ENCODE assay signal across 12 cellular contexts in the genomic region with DNA sequence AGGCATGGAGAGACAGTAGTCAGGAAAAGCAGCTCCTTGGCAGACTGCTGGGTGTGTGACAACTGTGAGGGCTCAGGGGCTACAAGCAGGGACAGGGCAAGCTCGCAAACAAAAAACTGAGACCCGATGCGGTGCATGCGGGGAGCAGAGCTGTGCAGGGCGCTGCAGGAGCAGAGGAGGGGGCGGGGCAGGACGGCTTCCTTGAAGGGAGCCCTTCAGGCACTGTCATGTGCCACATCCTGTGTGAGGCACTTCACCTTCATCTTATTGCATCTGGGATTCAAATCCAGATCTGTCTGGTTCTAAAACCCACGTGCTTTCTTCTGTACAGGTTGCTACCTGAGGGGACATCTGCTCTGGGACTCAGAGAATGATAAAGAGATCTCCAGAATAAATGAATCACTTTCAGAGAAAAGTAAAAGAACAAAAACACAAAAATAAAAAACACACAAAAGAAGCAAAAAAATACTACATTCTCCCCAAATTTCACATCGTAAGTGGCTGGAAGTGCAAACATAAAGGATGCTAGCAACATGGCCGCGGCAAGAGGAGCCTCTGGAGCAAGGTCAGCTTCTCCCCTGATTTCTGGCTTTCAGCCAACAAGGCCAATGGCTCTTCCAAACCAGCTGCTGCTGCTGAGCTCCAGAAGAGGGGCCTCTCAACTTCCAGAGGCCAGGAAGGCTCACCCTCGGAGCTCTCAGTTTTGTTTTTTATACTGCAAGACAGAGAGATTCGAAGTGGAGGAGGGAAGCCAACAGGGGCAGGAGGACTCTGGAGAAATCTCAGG. TPM values are rescaled to one million over a fixed set of nuclear protein-coding genes. Genes with fewer than 3 reads are reported as not detected.
DNase-seq lines count a peak whose midpoint lies in the region; ATAC-seq and TF ChIP-seq lines count a peak whose summit lies in the region.
"Had no signal": no experiment of that assay in that cellular context is flagged by ENCODE, and none has a peak within 500 bp of the region (broad histone marks: within the 10 kb centered on the region; RNA-seq: fewer than 3 reads in every experiment).

No MANE protein-coding gene starts in this region.

- intact Hi-C loops in CD4-positive, alpha-beta memory T cell (cut with micrococcal nuclease): no loop called here

- H2BK120ac ChIP-seq in H9 (ENCODE audit: low read depth, low read length, poor library complexity, severe bottlenecking): no peak overlapping the region

- peak in 4 of 5 donors; percentile 17 to 20 (median 18) for DNase-seq in CD4-positive, alpha-beta memory T cell
- peak; percentile 40 for DNase-seq in NCI-H1092 (lab: John Stamatoyannopoulos, UW)
- DNase-seq in activated CD4-positive, alpha-beta T cell treated with anti-CD3 and anti-CD28 coated beads, Interleukin-2, amount 50 U/mL, for 48 hours: peak; percentile 43 to 50
- peak; percentile 75 for DNase-seq in left kidney (ENCODE audit: low read depth, low spot score)
- no peak for DNase-seq in OCI-M1 (lab: John Stamatoyannopoulos, UW)
- DNase-seq in H9: no peak
- DNase-seq: islet precursor cell had no signal

- no peak overlapping the region; the same call in 1 of the 2 replicates for H3K14ac ChIP-seq in H9 (ENCODE audit: insufficient read depth, low read length)

- H3K27ac Mint-ChIP-seq in CD4-positive, alpha-beta memory T cell: peak overlapping the region in 4 of 7 donors; percentile 11 to 46 (median 16)
- H3K27ac Mint-ChIP-seq in H9: peak overlapping the region in 1 of 3 experiments; percentile 63; a peak in 1 of 7 replicates

- no peak overlapping the region for H2BK20ac ChIP-seq in H9 (ENCODE audit: low read depth, low read length, poor library complexity, severe bottlenecking)

- no peaks in the 10 kb centered on the region for H3K36me3 ChIP-seq in CD4-positive, alpha-beta memory T cell (ENCODE audit: insufficient read depth, low read length)
- H3K36me3 ChIP-seq: neutrophil, vagina had no signal

- H3K27me3 Mint-ChIP-seq in CD4-positive, alpha-beta memory T cell: no peaks in the 10 kb centered on the region
- no peaks in the 10 kb centered on the region; the same call in 1 of the 2 replicates for H3K27me3 Mint-ChIP-seq in H9 (ENCODE audit: low read depth)
- H3K27me3 Mint-ChIP-seq: brain had no signal

- no peak overlapping the region for H3K4me2 ChIP-seq in H9 (ENCODE audit: insufficient read depth, insufficient read length, low read length)

- no peak overlapping the region for H3T11ph ChIP-seq in H9 (ENCODE audit: low read length)

- H3K4me3 ChIP-seq in CD4-positive, alpha-beta memory T cell (ENCODE audit: low read length in 2 of 2): no peak overlapping the region
- H3K4me3 ChIP-seq: vagina had no signal

- H3K56ac ChIP-seq in H9 (ENCODE audit: insufficient read length, low read depth, low read length): no peak overlapping the region

- H2BK5ac ChIP-seq in H9 (ENCODE audit: insufficient read length, low read length): no peak overlapping the region

- no peaks in the 10 kb centered on the region for H3K79me1 ChIP-seq in H9 (ENCODE audit: insufficient read depth, low read depth, low read length, poor library complexity, severe bottlenecking)

- H3K9me3 Mint-ChIP-seq in CD4-positive, alpha-beta memory T cell: no peaks in the 10 kb centered on the region
- 0 out of 5 replicates have a peak, but pooled peaks cover 0 to 2% of the 10 kb centered on the region in 2 experiments for H3K9me3 Mint-ChIP-seq in H9
- H3K9me3 Mint-ChIP-seq: brain had no signal

- H2BK15ac ChIP-seq in H9 (ENCODE audit: low read depth, low read length): no peak overlapping the region

- H3K23me2 ChIP-seq in H9 (ENCODE audit: insufficient read length, low read depth, low read length, poor library complexity, severe bottlenecking): no peaks in the 10 kb centered on the region

- H4K91ac ChIP-seq in H9 (ENCODE audit: insufficient read length, low read depth, low read length): no peak overlapping the region

- H3K4me1 Mint-ChIP-seq in CD4-positive, alpha-beta memory T cell: peaks cover 8 to 21% (median 17%) of the 10 kb centered on the region in 4 donors
- peaks cover 4 to 18% of the 10 kb centered on the region in 2 experiments; a peak in 3 of 4 replicates for H3K4me1 Mint-ChIP-seq in H9

- ATAC-seq in HG02884 (IDR thresholded peaks at IDR 0.05; ENCODE audit: unreplicated experiment): no peak
- no peak for ATAC-seq in HG02870 (IDR thresholded peaks at IDR 0.05; ENCODE audit: unreplicated experiment)

- no peak overlapping the region for H4K5ac ChIP-seq in H9 (ENCODE audit: insufficient read length, low read depth, low read length)

- no peak overlapping the region for H3K4ac ChIP-seq in H9 (ENCODE audit: low read depth, low read length)

- H2AFZ ChIP-seq in H9 (ENCODE audit: low read length): no peak overlapping the region

- WGBS in H9 (ENCODE audit: extremely low coverage, insufficient read length, low lambda C conversion rate): no CpG with 5 or more reads among the region's 13 CpGs

- no peak overlapping the region for H3K27ac ChIP-seq in CD4-positive, alpha-beta memory T cell (ENCODE audit: low read depth, low read length)
- no peak overlapping the region for H3K27ac ChIP-seq in H9 (ENCODE audit: insufficient read length, low read depth, low read length)
- H3K27ac ChIP-seq: neutrophil, vagina had no signal

- no peaks in the 10 kb centered on the region for H4K20me1 ChIP-seq in H9 (ENCODE audit: control insufficient read depth, insufficient read depth, insufficient read length)

- TF ChIP-seq CTCF in H9 (conservative IDR thresholded peaks at IDR 0.05): no peak

- peaks cover 4 to 11% of the 10 kb centered on the region in 2 donors for H3K36me3 Mint-ChIP-seq in CD4-positive, alpha-beta memory T cell
- H3K36me3 Mint-ChIP-seq in H9 (ENCODE audit: insufficient read depth in 1 of 3, low read depth in 3 of 3): peaks cover 0 to 5% (median 0%) of the 10 kb centered on the region in 3 experiments; a peak in 2 of 7 replicates

- H3K9me3 ChIP-seq in CD4-positive, alpha-beta memory T cell (ENCODE audit: control insufficient read depth in 1 of 2, low read length in 2 of 2): no peaks in the 10 kb centered on the region
- H3K9me3 ChIP-seq in H9 (ENCODE audit: control insufficient read depth, low read depth, low read length): no peaks in the 10 kb centered on the region
- H3K9me3 ChIP-seq: neutrophil, vagina had no signal

- H4K8ac ChIP-seq in H9 (replicated peaks; ENCODE audit: insufficient read length, low read depth, low read length): no peak overlapping the region

- no peaks in the 10 kb centered on the region for H3K79me2 ChIP-seq in H9 (ENCODE audit: insufficient read depth, low read length)

- H3K27me3 ChIP-seq in CD4-positive, alpha-beta memory T cell (ENCODE audit: insufficient read depth, low read length): no peaks in the 10 kb centered on the region
- H3K27me3 ChIP-seq in H9 (ENCODE audit: insufficient read depth, low read length): no peaks in the 10 kb centered on the region
- H3K27me3 ChIP-seq: neutrophil, vagina had no signal

- CTCF ChIA-PET in CD4-positive, alpha-beta memory T cell (lab: Charles Lee; ENCODE audit: partially characterized antibody): interaction anchor here (1.2 to 9.7 kb wide), 7 partner anchors 15 to 224 kb away, joined by 5 to 292 read pairs (median 13); partner anchors contain the start of genes LYRM9 and NOS2

- H3K4me3 Mint-ChIP-seq in CD4-positive, alpha-beta memory T cell: peak overlapping the region in 5 of 8 donors; percentile 1 to 61 (median 40)
- no peak overlapping the region for H3K4me3 Mint-ChIP-seq in H9
- H3K4me3 Mint-ChIP-seq: brain had no signal

- no peak overlapping the region for H3K18ac ChIP-seq in H9 (ENCODE audit: insufficient read length, low read depth, low read length)

- no peak overlapping the region for H2BK12ac ChIP-seq in H9 (ENCODE audit: insufficient read length, low read depth, low read length)

- POLR2A ChIA-PET in CD4-positive, alpha-beta memory T cell (lab: Charles Lee; ENCODE audit: partially characterized antibody): interaction anchor here (0.9 to 3.3 kb wide), 3 partner anchors 14 to 471 kb away, joined by 3 to 44 read pairs (median 16); partner anchors contain the start of gene LYRM9

- peaks cover 16% of the 10 kb centered on the region for H3K4me1 ChIP-seq in CD4-positive, alpha-beta memory T cell (ENCODE audit: insufficient read depth, low read length)
- no peaks in the 10 kb centered on the region for H3K4me1 ChIP-seq in H9 (ENCODE audit: insufficient read depth, low read length)
- H3K4me1 ChIP-seq: vagina had no signal

- no peak overlapping the region for H3K9ac ChIP-seq in H9 (ENCODE audit: extremely low read depth, insufficient read length, low read length)

- no peak overlapping the region for H3K23ac ChIP-seq in H9 (ENCODE audit: insufficient read length, low read depth, low read length)

- H2AK5ac ChIP-seq in H9 (ENCODE audit: insufficient read length, low read length): no peak overlapping the region

RNA-seq across cellular contexts. Expression of gene LYRM9, which starts 14.2 kb away (rescaled TPM):
- total RNA-seq in CD4-positive, alpha-beta memory T cell: 10 to 100 TPM; 16.6 to 18.8 TPM
- polyA plus RNA-seq in CD4-positive, alpha-beta memory T cell: 10 to 100 TPM; 10.2 to 19.2 TPM
- total RNA-seq in H9 (2021): 2.2 and 3.2 TPM in 2 replicates

Comparison
In these comparisons a context has a peak if more than half of its experiments do, and no peak if none do; other contexts are left out.
1. DNase-seq: peak in CD4-positive, alpha-beta memory T cell (4 of 5), NCI-H1092 (single experiment), activated CD4-positive, alpha-beta T cell treated with anti-CD3 and anti-CD28 coated beads, Interleukin-2, amount 50 U/mL, for 48 hours (2 of 2) and left kidney (single experiment); none in OCI-M1 (single experiment) and H9 (single experiment).
2. H3K4me3 Mint-ChIP-seq: peak in CD4-positive, alpha-beta memory T cell (5 of 8); none in H9 (0 of 2).